ENCODE assay signal across 1 cellular context in the genomic region with DNA sequence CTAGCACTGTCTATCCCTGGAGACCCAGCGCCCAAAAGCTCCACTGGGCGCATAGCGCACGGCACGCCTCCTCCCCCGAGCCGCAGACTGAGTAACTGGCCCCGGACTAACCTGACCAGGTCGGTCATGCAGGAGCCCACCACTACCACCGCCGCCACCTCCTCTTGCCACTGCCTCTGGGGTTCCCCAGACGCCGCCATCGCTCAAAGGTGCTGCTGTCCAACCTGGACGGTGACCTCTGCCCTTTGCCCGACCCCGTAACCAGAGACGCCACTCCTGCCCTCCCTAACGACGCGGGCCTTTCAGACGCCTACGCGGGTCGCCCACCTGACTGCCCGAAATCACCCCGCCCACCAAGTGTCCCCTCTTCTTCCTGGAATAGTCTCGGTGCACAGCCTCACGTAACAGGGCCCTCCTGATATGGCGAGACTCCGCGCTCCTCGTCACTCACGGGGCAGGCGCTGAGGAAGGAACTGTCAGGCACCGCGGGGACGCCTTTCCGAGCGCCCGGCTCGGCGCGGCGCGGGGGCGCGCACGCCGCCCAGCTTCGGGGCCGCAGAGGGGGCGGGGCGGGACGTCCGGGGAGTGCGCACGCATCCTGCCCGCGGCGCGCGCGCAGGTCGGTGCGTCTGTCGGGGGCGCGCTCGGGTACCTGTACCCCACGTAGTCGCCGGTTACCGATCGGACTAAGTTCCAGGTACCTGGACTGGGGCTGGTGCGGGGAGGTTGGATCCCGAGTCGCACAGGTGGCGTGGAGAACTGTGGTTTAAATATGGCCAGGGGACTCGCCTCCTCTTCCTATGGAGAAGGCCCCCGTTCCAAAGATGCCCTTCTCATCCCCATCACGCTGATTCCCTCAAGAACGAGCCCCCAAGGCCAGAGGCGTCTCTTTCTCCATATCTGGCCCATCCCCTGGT.
TF ChIP-seq lines count a peak whose summit lies in the region.

Gene BABAM2 (plus strand): TSS at position 584 of the 917 bp plus-strand sequence. CDS start 3,828 bp downstream, outside the sequence.
Gene RBKS (minus strand): TSS at position 242 of the 917 bp plus-strand sequence. CDS start 42 bp downstream, at position 200.

TF ChIP-seq in liver, 16 proteins besides CTCF, POLR2A, EP300 and RAD21 (continued from another document):
- TF ChIP-seq, protein P1, sequence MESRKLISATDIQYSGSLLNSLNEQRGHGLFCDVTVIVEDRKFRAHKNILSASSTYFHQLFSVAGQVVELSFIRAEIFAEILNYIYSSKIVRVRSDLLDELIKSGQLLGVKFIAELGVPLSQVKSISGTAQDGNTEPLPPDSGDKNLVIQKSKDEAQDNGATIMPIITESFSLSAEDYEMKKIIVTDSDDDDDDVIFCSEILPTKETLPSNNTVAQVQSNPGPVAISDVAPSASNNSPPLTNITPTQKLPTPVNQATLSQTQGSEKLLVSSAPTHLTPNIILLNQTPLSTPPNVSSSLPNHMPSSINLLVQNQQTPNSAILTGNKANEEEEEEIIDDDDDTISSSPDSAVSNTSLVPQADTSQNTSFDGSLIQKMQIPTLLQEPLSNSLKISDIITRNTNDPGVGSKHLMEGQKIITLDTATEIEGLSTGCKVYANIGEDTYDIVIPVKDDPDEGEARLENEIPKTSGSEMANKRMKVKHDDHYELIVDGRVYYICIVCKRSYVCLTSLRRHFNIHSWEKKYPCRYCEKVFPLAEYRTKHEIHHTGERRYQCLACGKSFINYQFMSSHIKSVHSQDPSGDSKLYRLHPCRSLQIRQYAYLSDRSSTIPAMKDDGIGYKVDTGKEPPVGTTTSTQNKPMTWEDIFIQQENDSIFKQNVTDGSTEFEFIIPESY (IDR thresholded peaks at IDR 0.05), result no peak
- no peak for TF ChIP-seq JUND (IDR thresholded peaks at IDR 0.05)
